In genomic region chr7:120829487-120829886, GRCh38 we compare ENCODE assay signal across 17 cellular contexts. TPM values are rescaled to one million over a fixed set of nuclear protein-coding genes. Genes with fewer than 3 reads are reported as not detected.
A peak's percentile ranks its signal among the peaks of the same experiment; 100 is the strongest.
DNase-seq lines count a peak whose midpoint lies in the region; ATAC-seq, FAIRE-seq and TF ChIP-seq lines count a peak whose summit lies in the region.
"Had no signal": no experiment of that assay in that cellular context is flagged by ENCODE, and none has a peak within 500 bp of the region (broad histone marks: within the 10 kb centered on the region; RNA-seq: fewer than 3 reads in every experiment).

No MANE protein-coding gene starts in this region.

- TF ChIP-seq CTCF in WTC11 (IDR thresholded peaks at IDR 0.05) (no peak), progenitor cell of endocrine pancreas (IDR thresholded peaks at IDR 0.05; ENCODE audit: unreplicated experiment) (no peak)

- H3K4me1 Mint-ChIP-seq in WTC11 (peaks cover 30% of the 10 kb centered on the region), progenitor cell of endocrine pancreas (ENCODE audit: low read depth) (peaks cover 24% of the 10 kb centered on the region)

- H3K27ac Mint-ChIP-seq in WTC11: peak overlapping the region; percentile 84; the same call in 1 of the 2 replicates
- peak overlapping the region; percentile 81 for H3K27ac Mint-ChIP-seq in progenitor cell of endocrine pancreas

- no peak overlapping the region for H3K27ac ChIP-seq in caudate nucleus (ENCODE audit: low read depth, low read length)
- H3K27ac ChIP-seq: RWPE1 had no signal

- H3K9me3 Mint-ChIP-seq in WTC11: peaks cover 17% of the 10 kb centered on the region
- H3K9me3 Mint-ChIP-seq in progenitor cell of endocrine pancreas (ENCODE audit: low read depth): peaks cover 11% of the 10 kb centered on the region

- POLR2A ChIA-PET in WTC11 (lab: Charles Lee): no interaction called here

- no peak overlapping the region for H3K4me3 Mint-ChIP-seq in WTC11
- no peak overlapping the region for H3K4me3 Mint-ChIP-seq in progenitor cell of endocrine pancreas (ENCODE audit: low read depth)

- peak; percentile 63 for FAIRE-seq in GM18507 (lab: Jason Lieb, UNC)
- FAIRE-seq: HTR-8/SVneo had no signal

- no peaks in the 10 kb centered on the region for H3K27me3 Mint-ChIP-seq in WTC11 (ENCODE audit: low read depth)
- no peaks in the 10 kb centered on the region for H3K27me3 Mint-ChIP-seq in progenitor cell of endocrine pancreas

- CTCF ChIA-PET in WTC11 (lab: Charles Lee): no interaction called here

- H3K36me3 Mint-ChIP-seq in WTC11 (peaks cover 17% of the 10 kb centered on the region), progenitor cell of endocrine pancreas (ENCODE audit: insufficient read depth) (peaks cover 27% of the 10 kb centered on the region)

- DNase-seq in GM18507 (ENCODE audit: extremely low spot score, insufficient read length, low read depth): no peak
- DNase-seq in WTC11 (ENCODE audit: low spot score): no peak
- no peak for DNase-seq in left lobe of liver (ENCODE audit: low spot score)
- DNase-seq in progenitor cell of endocrine pancreas (ENCODE audit: low spot score, unreplicated experiment): no peak
- no peak for DNase-seq in activated T-cell treated with anti-CD3 and anti-CD28 coated beads for 4 hours
- no peak for DNase-seq in caudate nucleus (lab: John Stamatoyannopoulos, UW)
- no peak for DNase-seq in activated naive CD4-positive, alpha-beta T cell treated with Interleukin-2 at 50 U/mL for 16 hours
- DNase-seq: H7, KG1, MG63, NCI-H1694, NCI-H2029 treated with DMSO at 0.1 percent for 48 hours, NCI-H2227 treated with DMSO at 0.1 percent for 48 hours, NCI-H526 treated with DMSO at 0.1 percent for 48 hours, SHP77 had no signal

- ATAC-seq in WTC11 (no peak), left lobe of liver (peak; percentile 90)

TF ChIP-seq in WTC11, 78 proteins besides CTCF, POLR2A, EP300 and RAD21:
- TF ChIP-seq ZNF423 (CRISPR knock-in tag; IDR thresholded peaks at IDR 0.05) (no peak), TCF7 (CRISPR knock-in tag; IDR thresholded peaks at IDR 0.05; ENCODE audit: low read depth) (no peak), MYBL2 (CRISPR knock-in tag; IDR thresholded peaks at IDR 0.05) (no peak), FOXP1 (CRISPR knock-in tag; IDR thresholded peaks at IDR 0.05; ENCODE audit: borderline replicate concordance) (no peak), ATF1 (CRISPR knock-in tag; IDR thresholded peaks at IDR 0.05) (no peak), ZNF512 (CRISPR knock-in tag; IDR thresholded peaks at IDR 0.05; ENCODE audit: borderline replicate concordance) (no peak), RELA (CRISPR knock-in tag; IDR thresholded peaks at IDR 0.05; ENCODE audit: borderline replicate concordance) (no peak), FOXJ3 (CRISPR knock-in tag; IDR thresholded peaks at IDR 0.05; ENCODE audit: borderline replicate concordance) (no peak), ZNF121 (CRISPR knock-in tag; IDR thresholded peaks at IDR 0.05) (no peak), MLX (CRISPR knock-in tag; IDR thresholded peaks at IDR 0.05) (no peak), TEAD4 (CRISPR knock-in tag; IDR thresholded peaks at IDR 0.05) (no peak), TP53 (CRISPR knock-in tag; IDR thresholded peaks at IDR 0.05) (no peak), JAZF1 (CRISPR knock-in tag; IDR thresholded peaks at IDR 0.05) (no peak), HMGA2 (CRISPR knock-in tag; IDR thresholded peaks at IDR 0.05) (no peak), CREM (CRISPR knock-in tag; IDR thresholded peaks at IDR 0.05) (no peak), ATF3 (CRISPR knock-in tag; conservative IDR thresholded peaks at IDR 0.05) (no peak), ATF6 (CRISPR knock-in tag; IDR thresholded peaks at IDR 0.05) (no peak), NR1H2 (CRISPR knock-in tag; IDR thresholded peaks at IDR 0.05) (no peak)
TF ChIP-seq in WTC11: peak in this region for 0.

RNA-seq across cellular contexts. Expression of gene TSPAN12, which starts 28.5 kb away (rescaled TPM):
- 16.5 to 17.3 TPM (median 16.8 TPM) in 3 replicates for total RNA-seq in WTC11 (2021)
- total RNA-seq in left lobe of liver: 15.1 TPM
- 23.2 and 25.3 TPM in 2 replicates for total RNA-seq in progenitor cell of endocrine pancreas
